Comparison of ENCODE assay signal across 22 cellular contexts in the genomic region with DNA sequence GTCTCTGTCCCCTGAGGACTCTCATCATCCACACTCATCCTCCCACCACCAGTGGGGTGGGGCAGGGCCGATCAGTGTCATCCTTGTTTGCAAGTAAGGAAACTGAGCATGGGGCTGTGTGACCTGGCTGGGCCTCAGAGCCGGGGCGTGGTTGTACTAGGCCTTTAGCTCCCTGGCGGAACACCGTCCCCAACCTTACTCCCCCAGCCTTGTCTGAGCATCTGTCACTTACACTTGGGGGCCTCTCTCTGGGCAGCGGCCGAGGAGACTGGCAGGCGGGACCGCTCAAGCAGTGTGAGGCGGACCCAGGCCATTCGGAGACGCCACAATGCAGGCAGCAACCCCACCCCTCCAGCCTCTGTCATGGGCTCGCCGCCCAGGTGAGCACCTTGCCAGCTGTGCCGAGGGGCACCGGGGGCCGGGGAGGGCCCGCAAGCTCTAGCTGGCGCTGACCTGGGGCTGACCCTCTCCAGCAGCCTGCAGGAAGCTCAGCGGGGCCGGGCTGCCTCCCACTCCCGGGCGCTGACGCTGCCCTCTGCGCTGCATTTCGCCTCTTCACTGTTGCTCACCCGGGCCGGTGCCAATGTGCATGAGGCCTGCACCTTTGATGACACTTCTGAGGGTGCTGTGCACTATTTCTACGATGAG. TPM values are rescaled to one million over a fixed set of nuclear protein-coding genes. Genes with fewer than 3 reads are reported as not detected.
"Had no signal": no experiment of that assay in that cellular context is flagged by ENCODE, and none has a peak within 500 bp of the region (broad histone marks: within the 10 kb centered on the region; RNA-seq: fewer than 3 reads in every experiment).

No MANE protein-coding gene starts in this region.

- DNase-seq: activated CD8-positive, alpha-beta memory T cell treated with anti-CD3 and anti-CD28 coated beads, Interleukin-2, amount 50 U/mL, for 4 hours; activated CD8-positive, alpha-beta T cell treated with anti-CD3 and anti-CD28 coated beads, Interleukin-2, amount 10 ng/mL, durations not matched to agents 7 days and 5 days; activated naive CD4-positive, alpha-beta T cell; activated naive CD8-positive, alpha-beta T cell treated with anti-CD3 and anti-CD28 coated beads, Interleukin-2, amount 50 U/mL, for 24 hours; dorsolateral prefrontal cortex; endodermal cell; erythroblast; gastrocnemius medialis; heart right ventricle; mammary epithelial cell; naive B cell; occipital lobe; stimulated activated CD4-positive, alpha-beta T cell treated with anti-CD3 and anti-CD28 coated beads, Interleukin-4, amount 100 ng/mL, for 24 hours; T-helper 1 cell had no signal

- H3K9me3 ChIP-seq: gastrocnemius medialis, heart right ventricle, right atrium auricular region, suprapubic skin, upper lobe of left lung had no signal

- H3K27me3 ChIP-seq: cardiac muscle cell, dorsolateral prefrontal cortex, gastrocnemius medialis, heart right ventricle, right atrium auricular region, suprapubic skin, upper lobe of left lung had no signal

- H3K4me3 ChIP-seq: cardiac muscle cell, dorsolateral prefrontal cortex, gastrocnemius medialis, heart right ventricle, right atrium auricular region, SK-N-MC, skin epidermis, suprapubic skin, upper lobe of left lung had no signal

- H3K4me3 Mint-ChIP-seq: activated CD8-positive, alpha-beta T cell treated with anti-CD3 and anti-CD28 coated beads, Interleukin-2, amount 10 ng/mL, durations not matched to agents 7 days and 5 days; activated naive CD8-positive, alpha-beta T cell treated with anti-CD3 and anti-CD28 coated beads, Interleukin-2, amount 50 U/mL, for 24 hours; endodermal cell; stimulated activated naive CD8-positive, alpha-beta T cell treated with anti-CD3 and anti-CD28 coated beads, Interleukin-15, Interleukin-2, amounts not matched to agents 100 ng/mL and 50 ng/mL, for 24 hours had no signal

- H3K27me3 Mint-ChIP-seq: naive B cell; progenitor cell of endocrine pancreas; stimulated activated naive CD8-positive, alpha-beta T cell treated with anti-CD3 and anti-CD28 coated beads, Interleukin-15, Interleukin-2, amounts not matched to agents 100 ng/mL and 50 ng/mL, for 24 hours had no signal

- H3K9me3 Mint-ChIP-seq: activated naive CD8-positive, alpha-beta T cell treated with anti-CD3 and anti-CD28 coated beads, Interleukin-2, amount 50 U/mL, for 24 hours; endodermal cell; naive B cell; stimulated activated naive CD8-positive, alpha-beta T cell treated with anti-CD3 and anti-CD28 coated beads, Interleukin-15, Interleukin-2, amounts not matched to agents 100 ng/mL and 50 ng/mL, for 24 hours had no signal

- ATAC-seq: activated CD8-positive, alpha-beta T cell treated with anti-CD3 and anti-CD28 coated beads, Interleukin-2, amount 10 ng/mL, durations not matched to agents 7 days and 5 days; activated naive CD8-positive, alpha-beta T cell treated with anti-CD3 and anti-CD28 coated beads, Interleukin-2, amount 50 U/mL, for 24 hours; gastrocnemius medialis; heart right ventricle had no signal

- H3K27ac ChIP-seq: cardiac muscle cell, dorsolateral prefrontal cortex, gastrocnemius medialis, heart right ventricle, right atrium auricular region, SK-N-MC, skin epidermis, suprapubic skin, upper lobe of left lung had no signal

- H3K27ac Mint-ChIP-seq: activated CD8-positive, alpha-beta T cell treated with anti-CD3 and anti-CD28 coated beads, Interleukin-2, amount 10 ng/mL, durations not matched to agents 7 days and 5 days; activated naive CD8-positive, alpha-beta T cell treated with anti-CD3 and anti-CD28 coated beads, Interleukin-2, amount 50 U/mL, for 24 hours; endodermal cell; progenitor cell of endocrine pancreas; stimulated activated naive CD8-positive, alpha-beta T cell treated with anti-CD3 and anti-CD28 coated beads, Interleukin-15, Interleukin-2, amounts not matched to agents 100 ng/mL and 50 ng/mL, for 24 hours had no signal

RNA-seq across cellular contexts. Expression of a gene that starts 23.8 kb away (rescaled TPM):
- total RNA-seq: cardiac muscle cell had no signal
